In the genomic region with DNA sequence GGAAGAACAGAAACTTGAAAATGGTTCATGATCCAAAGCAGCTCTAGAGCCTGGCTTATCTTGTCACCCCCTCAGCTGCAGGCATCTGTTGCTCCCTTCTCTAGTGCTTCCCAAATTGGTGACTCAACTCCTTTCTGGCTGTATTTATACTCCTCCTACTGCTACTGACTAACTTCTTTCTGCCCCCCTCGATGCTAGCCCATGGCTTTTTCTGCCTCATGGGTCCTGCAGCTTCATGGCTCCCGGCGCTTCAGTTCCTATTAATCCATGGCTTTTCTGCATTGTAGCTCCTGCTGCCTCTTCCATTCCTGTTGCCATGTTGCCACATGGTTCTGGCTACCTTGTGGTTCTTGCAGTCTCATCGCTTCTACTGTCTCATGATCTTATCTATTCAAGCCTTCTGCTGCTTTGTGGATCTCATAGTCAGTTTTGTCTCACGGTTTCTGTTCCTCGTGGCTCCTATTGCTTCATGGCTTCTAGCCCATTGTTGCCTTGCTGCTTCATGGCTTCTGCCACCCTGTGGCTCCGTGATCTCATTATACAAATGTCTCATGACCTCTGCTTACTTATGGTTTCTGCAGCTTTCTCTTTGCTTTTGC, we compare ENCODE assay signal across 19 cellular contexts. TPM values are rescaled to one million over a fixed set of nuclear protein-coding genes. Genes with fewer than 3 reads are reported as not detected.
DNase-seq lines count a peak whose midpoint lies in the region; ATAC-seq and TF ChIP-seq lines count a peak whose summit lies in the region.
"Had no signal": no experiment of that assay in that cellular context is flagged by ENCODE, and none has a peak within 500 bp of the region (broad histone marks: within the 10 kb centered on the region; RNA-seq: fewer than 3 reads in every experiment).

No MANE protein-coding gene starts in this region.

- intact Hi-C loops in left colon (cut with DNase I, micrococcal nuclease): no loop called here

- DNase-seq in HL-60 (ENCODE audit: low read depth in 1 of 2, low spot score in 1 of 2) (peak; percentile 55 to 62), SK-MEL-5 (ENCODE audit: low read depth, low spot score) (peak; percentile 2), inferior parietal cortex (ENCODE audit: extremely low spot score) (peak; percentile 13), left colon (no peak), HPDE6-E6E7 (ENCODE audit: extremely low spot score) (no peak)
- DNase-seq in stimulated activated CD4-positive, alpha-beta T cell treated with anti-CD3 and anti-CD28 coated beads, Interleukin-2, amount 100 ng/mL, for 24 hours: no peak
- DNase-seq: activated CD4-positive, alpha-beta T cell treated with anti-CD3 and anti-CD28 coated beads for 1 hour; activated T-cell treated with anti-CD3 and anti-CD28 coated beads, Interleukin-2, amount 50 U/mL, for 24 hours; CD4-positive, CD25-positive, alpha-beta regulatory T cell; kidney; naive B cell; NCI-H446 treated with DMSO at 0.1 percent for 48 hours had no signal

- H3K27ac ChIP-seq in BLaER1 treated with 17β-estradiol and CSF1 and Interleukin-3, amounts not matched to agents 10 nM and 100 nM: peak overlapping the region in 6 of 11 experiments; percentile 7 to 70 (median 53); a peak in 9 of 22 replicates
- H3K27ac ChIP-seq in HL-60 (replicated peaks): peak overlapping the region; percentile 34; the same call in 1 of the 2 replicates
- H3K27ac ChIP-seq: ascending aorta, gastroesophageal sphincter, right atrium auricular region, SJSA1 had no signal

- peaks cover 0 to 39% (median 19%) of the 10 kb centered on the region in 10 experiments; a peak in 16 of 20 replicates for H3K4me1 ChIP-seq in BLaER1 treated with 17β-estradiol and CSF1 and Interleukin-3, amounts not matched to agents 10 nM and 100 nM
- H3K4me1 ChIP-seq: ascending aorta, gastroesophageal sphincter, right atrium auricular region, SJSA1 had no signal

- H3K9me3 ChIP-seq in BLaER1 treated with 17β-estradiol and CSF1 and Interleukin-3, amounts not matched to agents 10 nM and 100 nM (replicated peaks in 1 of 11): peaks cover 14 to 44% (median 19%) of the 10 kb centered on the region in 11 experiments; a peak in 21 of 22 replicates
- H3K9me3 ChIP-seq: gastroesophageal sphincter, SJSA1 had no signal

- H4K20me1 ChIP-seq in BLaER1 treated with 17β-estradiol and CSF1 and Interleukin-3, amounts not matched to agents 10 nM and 100 nM: peaks cover 0 to 8% (median 0%) of the 10 kb centered on the region in 11 experiments; a peak in 4 of 22 replicates

- no peak for TF ChIP-seq CTCF in HL-60 (IDR thresholded peaks at IDR 0.05; ENCODE audit: insufficient read depth, low read length)

- H3K4me3 ChIP-seq in BLaER1 treated with 17β-estradiol and CSF1 and Interleukin-3, amounts not matched to agents 10 nM and 100 nM: no peak overlapping the region
- no peak overlapping the region for H3K4me3 ChIP-seq in HL-60 (replicated peaks; ENCODE audit: insufficient read depth, low read length)
- H3K4me3 ChIP-seq: ascending aorta, dorsolateral prefrontal cortex, gastroesophageal sphincter, right atrium auricular region, SJSA1 had no signal

- peak overlapping the region in 2 of 11 experiments; percentile 12 to 46; a peak in 3 of 22 replicates for H3K9ac ChIP-seq in BLaER1 treated with 17β-estradiol and CSF1 and Interleukin-3, amounts not matched to agents 10 nM and 100 nM

- H3K27me3 ChIP-seq in BLaER1 treated with 17β-estradiol and CSF1 and Interleukin-3, amounts not matched to agents 10 nM and 100 nM: peaks cover 64 to 99% (median 95%) of the 10 kb centered on the region in 11 experiments
- no peaks in the 10 kb centered on the region for H3K27me3 ChIP-seq in HL-60 (ENCODE audit: insufficient read depth, poor library complexity, severe bottlenecking)
- H3K27me3 ChIP-seq: ascending aorta, gastroesophageal sphincter, right atrium auricular region, SJSA1 had no signal

- H3K36me3 ChIP-seq in BLaER1 treated with 17β-estradiol and CSF1 and Interleukin-3, amounts not matched to agents 10 nM and 100 nM: peaks cover 9 to 38% (median 22%) of the 10 kb centered on the region in 11 experiments; a peak in 20 of 22 replicates

- in situ Hi-C loops in SK-MEL-5 (cut with HindIII; ENCODE audit: low pct_unique_long_range_greater_than_20kb, low sequenced_read_pairs): no loop called here

- ATAC-seq in HG03280 (IDR thresholded peaks at IDR 0.05; ENCODE audit: unreplicated experiment) (no peak), left colon (no peak)
- ATAC-seq: gastroesophageal sphincter had no signal

- peak overlapping the region in 5 of 11 experiments; percentile 12 to 34 (median 26); a peak in 9 of 22 replicates for H3K4me2 ChIP-seq in BLaER1 treated with 17β-estradiol and CSF1 and Interleukin-3, amounts not matched to agents 10 nM and 100 nM

RNA-seq across cellular contexts. Expression of gene SMC1A, which starts 48.1 kb away (rescaled TPM):
- total RNA-seq in SK-MEL-5 (2014; rRNA removed; shearing (Covaris generic)): 14.0 and 19.6 TPM in 2 replicates
- polyA plus RNA-seq in SK-MEL-5 (2015; cell fraction: cytosol; rRNA removed): 29.5 and 44.9 TPM in 2 replicates
- polyA plus RNA-seq in SK-MEL-5 (2015; cell fraction: nucleus; rRNA removed): 30.8 and 33.1 TPM in 2 replicates
- 10 to 100 TPM; 53.8 to 63.0 TPM for total RNA-seq in left colon

RNA-seq across cellular contexts. Expression of gene RIBC1, which starts 48.4 kb away (rescaled TPM):
- 0.43 and 0.98 TPM in 2 replicates for total RNA-seq in SK-MEL-5 (2014; rRNA removed; shearing (Covaris generic))
- polyA plus RNA-seq in SK-MEL-5 (2015; cell fraction: cytosol; rRNA removed): 0.38 and 0.39 TPM in 2 replicates
- polyA plus RNA-seq in SK-MEL-5 (2015; cell fraction: nucleus; rRNA removed): 0.69 and 2.1 TPM in 2 replicates
- total RNA-seq in left colon: under 1 TPM; 0.47 to 0.85 TPM
- total RNA-seq: ascending aorta had no signal

RNA-seq across cellular contexts. Expression of gene HSD17B10, which starts 59.8 kb away (rescaled TPM):
- 140 and 165 TPM in 2 replicates for total RNA-seq in SK-MEL-5 (2014; rRNA removed; shearing (Covaris generic))
- polyA plus RNA-seq in SK-MEL-5 (2015; cell fraction: cytosol; rRNA removed): 117 and 144 TPM in 2 replicates
- 15.2 and 35.7 TPM in 2 replicates for polyA plus RNA-seq in SK-MEL-5 (2015; cell fraction: nucleus; rRNA removed)
- 10 to 100 TPM; 59.2 to 74.2 TPM for total RNA-seq in left colon

Comparison
In these comparisons a context has a peak if more than half of its experiments do, and no peak if none do; other contexts are left out.
1. DNase-seq: peak in HL-60 (2 of 2), SK-MEL-5 (single experiment) and inferior parietal cortex (single experiment); none in stimulated activated CD4-positive, alpha-beta T cell treated with anti-CD3 and anti-CD28 coated beads, Interleukin-2, amount 100 ng/mL, for 24 hours (0 of 2), left colon (0 of 2) and HPDE6-E6E7 (single experiment).